ENCODE assay signal across 1 cellular context in the genomic region with DNA sequence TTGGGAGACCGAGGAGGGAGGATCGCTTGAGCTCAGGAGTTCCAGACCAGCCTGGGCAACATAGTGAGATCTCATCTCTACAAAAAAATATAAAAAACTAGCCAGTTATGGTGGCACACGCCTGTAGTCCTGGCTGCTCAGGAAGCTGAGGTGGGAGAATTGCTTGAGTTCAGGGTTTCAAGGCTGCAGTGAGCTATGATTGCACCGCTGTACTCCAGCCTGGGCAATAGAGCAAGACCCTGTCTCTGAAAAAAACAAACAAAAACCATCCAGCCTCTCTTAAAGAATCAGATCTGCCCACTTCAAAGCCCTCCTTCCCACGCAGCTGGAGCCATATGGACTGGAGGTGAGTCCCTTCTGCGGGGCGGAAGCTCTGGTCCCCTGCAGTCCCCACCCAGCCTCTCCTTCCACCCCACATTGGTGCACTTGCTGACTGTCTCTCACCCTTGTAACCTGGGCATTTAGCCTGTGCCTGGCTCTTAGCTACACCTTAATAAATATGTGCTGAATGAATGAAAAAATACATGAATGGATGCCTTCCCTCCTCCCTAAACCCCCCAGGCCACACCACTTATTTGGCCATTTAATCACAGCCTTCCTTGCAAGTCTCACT.
TF ChIP-seq lines count a peak whose summit lies in the region.

No MANE protein-coding gene starts in this region.

TF ChIP-seq in HEK293, 187 proteins besides CTCF, POLR2A, EP300 and RAD21 (continued from another document):
- TF ChIP-seq, protein P1, sequence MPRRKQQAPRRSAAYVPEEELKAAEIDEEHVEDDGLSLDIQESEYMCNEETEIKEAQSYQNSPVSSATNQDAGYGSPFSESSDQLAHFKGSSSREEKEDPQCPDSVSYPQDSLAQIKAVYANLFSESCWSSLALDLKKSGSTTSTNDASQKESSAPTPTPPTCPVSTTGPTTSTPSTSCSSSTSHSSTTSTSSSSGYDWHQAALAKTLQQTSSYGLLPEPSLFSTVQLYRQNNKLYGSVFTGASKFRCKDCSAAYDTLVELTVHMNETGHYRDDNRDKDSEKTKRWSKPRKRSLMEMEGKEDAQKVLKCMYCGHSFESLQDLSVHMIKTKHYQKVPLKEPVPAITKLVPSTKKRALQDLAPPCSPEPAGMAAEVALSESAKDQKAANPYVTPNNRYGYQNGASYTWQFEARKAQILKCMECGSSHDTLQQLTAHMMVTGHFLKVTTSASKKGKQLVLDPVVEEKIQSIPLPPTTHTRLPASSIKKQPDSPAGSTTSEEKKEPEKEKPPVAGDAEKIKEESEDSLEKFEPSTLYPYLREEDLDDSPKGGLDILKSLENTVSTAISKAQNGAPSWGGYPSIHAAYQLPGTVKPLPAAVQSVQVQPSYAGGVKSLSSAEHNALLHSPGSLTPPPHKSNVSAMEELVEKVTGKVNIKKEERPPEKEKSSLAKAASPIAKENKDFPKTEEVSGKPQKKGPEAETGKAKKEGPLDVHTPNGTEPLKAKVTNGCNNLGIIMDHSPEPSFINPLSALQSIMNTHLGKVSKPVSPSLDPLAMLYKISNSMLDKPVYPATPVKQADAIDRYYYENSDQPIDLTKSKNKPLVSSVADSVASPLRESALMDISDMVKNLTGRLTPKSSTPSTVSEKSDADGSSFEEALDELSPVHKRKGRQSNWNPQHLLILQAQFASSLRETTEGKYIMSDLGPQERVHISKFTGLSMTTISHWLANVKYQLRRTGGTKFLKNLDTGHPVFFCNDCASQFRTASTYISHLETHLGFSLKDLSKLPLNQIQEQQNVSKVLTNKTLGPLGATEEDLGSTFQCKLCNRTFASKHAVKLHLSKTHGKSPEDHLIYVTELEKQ (tag by site-specific recombination; IDR thresholded peaks at IDR 0.05; ENCODE audit: borderline replicate concordance), result no peak
